1 cellular context compared by ENCODE assay signal in the genomic region with DNA sequence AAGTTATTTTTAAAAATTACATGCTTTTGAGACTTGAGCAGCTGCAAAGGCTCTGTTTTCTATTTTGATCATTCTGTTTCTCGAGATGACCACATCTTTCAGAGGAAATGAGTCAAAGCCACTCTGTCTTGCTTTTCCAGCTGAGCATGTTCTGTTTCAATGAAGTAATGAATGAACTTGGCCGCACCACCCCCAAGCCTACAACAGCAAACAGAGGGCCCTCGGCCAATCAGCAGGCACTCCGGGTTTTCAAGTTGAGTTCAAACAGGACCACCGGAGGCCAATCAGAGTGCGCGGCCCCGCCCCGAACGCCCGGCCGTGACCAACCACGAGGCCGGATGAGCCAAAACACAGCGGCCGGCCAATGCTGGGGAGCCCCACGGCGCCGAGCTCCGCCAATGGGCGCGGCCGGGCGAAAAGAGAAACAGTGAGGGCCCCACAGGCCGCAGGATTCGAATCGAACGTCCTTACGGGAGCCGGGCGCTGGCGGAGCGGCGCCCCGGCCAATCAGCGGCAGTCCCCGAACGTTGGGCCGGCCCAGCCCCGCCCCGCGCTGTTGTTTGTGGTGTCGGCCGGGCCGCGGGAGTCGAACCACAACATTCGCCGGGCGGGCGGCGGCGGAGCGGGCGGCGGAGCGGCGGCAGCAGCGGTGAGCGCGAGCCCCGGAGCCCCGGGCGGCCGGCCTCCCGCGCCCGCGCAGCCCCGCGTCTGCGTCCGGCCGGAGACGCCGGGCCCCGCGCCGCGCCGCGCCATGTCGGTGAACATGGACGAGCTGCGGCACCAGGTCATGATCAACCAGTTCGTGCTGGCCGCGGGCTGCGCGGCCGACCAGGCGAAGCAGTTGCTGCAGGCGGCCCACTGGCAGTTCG.
TF ChIP-seq lines count a peak whose summit lies in the region.

A gene (plus strand): TSS at position 594 of the 869 bp plus-strand sequence. CDS start 158 bp downstream, at position 752.

TF ChIP-seq in HepG2, 621 proteins besides CTCF, POLR2A, EP300 and RAD21 (continued from another document and continues in another):
- TF ChIP-seq MAZ (IDR thresholded peaks at IDR 0.05; ENCODE audit: borderline replicate concordance, low read depth, low read length) (peak; percentile 70; the same call in 1 of the 2 replicates), MAZ (CRISPR knock-in tag; IDR thresholded peaks at IDR 0.05; ENCODE audit: low read depth) (peak; percentile 45; the same call in 1 of the 2 replicates), ZNF747 (CRISPR knock-in tag; IDR thresholded peaks at IDR 0.05; ENCODE audit: borderline replicate concordance) (no peak), ZNF441 (CRISPR knock-in tag; IDR thresholded peaks at IDR 0.05; ENCODE audit: borderline replicate concordance) (no peak), ZNF496 (CRISPR knock-in tag; IDR thresholded peaks at IDR 0.05; ENCODE audit: insufficient replicate concordance) (no peak), SOX5 (CRISPR knock-in tag; IDR thresholded peaks at IDR 0.05; ENCODE audit: borderline replicate concordance) (no peak), PHF21A (CRISPR knock-in tag; IDR thresholded peaks at IDR 0.05) (peak; percentile 97), SIX1 (CRISPR knock-in tag; IDR thresholded peaks at IDR 0.05; ENCODE audit: borderline replicate concordance) (no peak), FLYWCH1 (CRISPR knock-in tag; IDR thresholded peaks at IDR 0.05) (peak; percentile 84; the same call in 1 of the 2 replicates), ZNF749 (CRISPR knock-in tag; IDR thresholded peaks at IDR 0.05; ENCODE audit: borderline replicate concordance) (no peak), CCAR2 (optimal IDR thresholded peaks at IDR 0.05; ENCODE audit: low read depth, low read length) (no peak), ZNF788 (CRISPR knock-in tag; IDR thresholded peaks at IDR 0.05; ENCODE audit: borderline replicate concordance) (peak; percentile 44; the same call in 1 of the 2 replicates), MATR3 (CRISPR knock-in tag; IDR thresholded peaks at IDR 0.05) (no peak), ZNF543 (CRISPR knock-in tag; IDR thresholded peaks at IDR 0.05) (no peak), ZIK1 (CRISPR knock-in tag; IDR thresholded peaks at IDR 0.05; ENCODE audit: borderline replicate concordance, low read depth) (no peak)
- TF ChIP-seq, protein P1, sequence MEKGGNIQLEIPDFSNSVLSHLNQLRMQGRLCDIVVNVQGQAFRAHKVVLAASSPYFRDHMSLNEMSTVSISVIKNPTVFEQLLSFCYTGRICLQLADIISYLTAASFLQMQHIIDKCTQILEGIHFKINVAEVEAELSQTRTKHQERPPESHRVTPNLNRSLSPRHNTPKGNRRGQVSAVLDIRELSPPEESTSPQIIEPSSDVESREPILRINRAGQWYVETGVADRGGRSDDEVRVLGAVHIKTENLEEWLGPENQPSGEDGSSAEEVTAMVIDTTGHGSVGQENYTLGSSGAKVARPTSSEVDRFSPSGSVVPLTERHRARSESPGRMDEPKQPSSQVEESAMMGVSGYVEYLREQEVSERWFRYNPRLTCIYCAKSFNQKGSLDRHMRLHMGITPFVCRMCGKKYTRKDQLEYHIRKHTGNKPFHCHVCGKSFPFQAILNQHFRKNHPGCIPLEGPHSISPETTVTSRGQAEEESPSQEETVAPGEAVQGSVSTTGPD (CRISPR knock-in tag; IDR thresholded peaks at IDR 0.05), result no peak
- TF ChIP-seq, protein P2, sequence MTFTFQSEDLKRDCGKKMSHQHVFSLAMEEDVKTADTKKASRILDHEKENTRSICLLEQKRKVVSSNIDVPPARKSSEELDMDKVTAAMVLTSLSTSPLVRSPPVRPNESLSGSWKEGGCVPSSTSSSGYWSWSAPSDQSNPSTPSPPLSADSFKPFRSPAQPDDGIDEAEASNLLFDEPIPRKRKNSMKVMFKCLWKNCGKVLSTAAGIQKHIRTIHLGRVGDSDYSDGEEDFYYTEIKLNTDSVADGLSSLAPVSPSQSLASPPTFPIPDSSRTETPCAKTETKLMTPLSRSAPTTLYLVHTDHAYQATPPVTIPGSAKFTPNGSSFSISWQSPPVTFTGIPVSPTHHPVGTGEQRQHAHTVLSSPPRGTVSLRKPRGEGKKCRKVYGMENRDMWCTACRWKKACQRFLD (CRISPR knock-in tag; IDR thresholded peaks at IDR 0.05; ENCODE audit: borderline replicate concordance), result no peak
- TF ChIP-seq, protein P3, sequence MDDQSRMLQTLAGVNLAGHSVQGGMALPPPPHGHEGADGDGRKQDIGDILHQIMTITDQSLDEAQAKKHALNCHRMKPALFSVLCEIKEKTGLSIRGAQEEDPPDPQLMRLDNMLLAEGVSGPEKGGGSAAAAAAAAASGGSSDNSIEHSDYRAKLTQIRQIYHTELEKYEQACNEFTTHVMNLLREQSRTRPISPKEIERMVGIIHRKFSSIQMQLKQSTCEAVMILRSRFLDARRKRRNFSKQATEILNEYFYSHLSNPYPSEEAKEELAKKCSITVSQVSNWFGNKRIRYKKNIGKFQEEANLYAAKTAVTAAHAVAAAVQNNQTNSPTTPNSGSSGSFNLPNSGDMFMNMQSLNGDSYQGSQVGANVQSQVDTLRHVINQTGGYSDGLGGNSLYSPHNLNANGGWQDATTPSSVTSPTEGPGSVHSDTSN (CRISPR knock-in tag; IDR thresholded peaks at IDR 0.05; ENCODE audit: borderline replicate concordance), result no peak
- TF ChIP-seq, protein P4, sequence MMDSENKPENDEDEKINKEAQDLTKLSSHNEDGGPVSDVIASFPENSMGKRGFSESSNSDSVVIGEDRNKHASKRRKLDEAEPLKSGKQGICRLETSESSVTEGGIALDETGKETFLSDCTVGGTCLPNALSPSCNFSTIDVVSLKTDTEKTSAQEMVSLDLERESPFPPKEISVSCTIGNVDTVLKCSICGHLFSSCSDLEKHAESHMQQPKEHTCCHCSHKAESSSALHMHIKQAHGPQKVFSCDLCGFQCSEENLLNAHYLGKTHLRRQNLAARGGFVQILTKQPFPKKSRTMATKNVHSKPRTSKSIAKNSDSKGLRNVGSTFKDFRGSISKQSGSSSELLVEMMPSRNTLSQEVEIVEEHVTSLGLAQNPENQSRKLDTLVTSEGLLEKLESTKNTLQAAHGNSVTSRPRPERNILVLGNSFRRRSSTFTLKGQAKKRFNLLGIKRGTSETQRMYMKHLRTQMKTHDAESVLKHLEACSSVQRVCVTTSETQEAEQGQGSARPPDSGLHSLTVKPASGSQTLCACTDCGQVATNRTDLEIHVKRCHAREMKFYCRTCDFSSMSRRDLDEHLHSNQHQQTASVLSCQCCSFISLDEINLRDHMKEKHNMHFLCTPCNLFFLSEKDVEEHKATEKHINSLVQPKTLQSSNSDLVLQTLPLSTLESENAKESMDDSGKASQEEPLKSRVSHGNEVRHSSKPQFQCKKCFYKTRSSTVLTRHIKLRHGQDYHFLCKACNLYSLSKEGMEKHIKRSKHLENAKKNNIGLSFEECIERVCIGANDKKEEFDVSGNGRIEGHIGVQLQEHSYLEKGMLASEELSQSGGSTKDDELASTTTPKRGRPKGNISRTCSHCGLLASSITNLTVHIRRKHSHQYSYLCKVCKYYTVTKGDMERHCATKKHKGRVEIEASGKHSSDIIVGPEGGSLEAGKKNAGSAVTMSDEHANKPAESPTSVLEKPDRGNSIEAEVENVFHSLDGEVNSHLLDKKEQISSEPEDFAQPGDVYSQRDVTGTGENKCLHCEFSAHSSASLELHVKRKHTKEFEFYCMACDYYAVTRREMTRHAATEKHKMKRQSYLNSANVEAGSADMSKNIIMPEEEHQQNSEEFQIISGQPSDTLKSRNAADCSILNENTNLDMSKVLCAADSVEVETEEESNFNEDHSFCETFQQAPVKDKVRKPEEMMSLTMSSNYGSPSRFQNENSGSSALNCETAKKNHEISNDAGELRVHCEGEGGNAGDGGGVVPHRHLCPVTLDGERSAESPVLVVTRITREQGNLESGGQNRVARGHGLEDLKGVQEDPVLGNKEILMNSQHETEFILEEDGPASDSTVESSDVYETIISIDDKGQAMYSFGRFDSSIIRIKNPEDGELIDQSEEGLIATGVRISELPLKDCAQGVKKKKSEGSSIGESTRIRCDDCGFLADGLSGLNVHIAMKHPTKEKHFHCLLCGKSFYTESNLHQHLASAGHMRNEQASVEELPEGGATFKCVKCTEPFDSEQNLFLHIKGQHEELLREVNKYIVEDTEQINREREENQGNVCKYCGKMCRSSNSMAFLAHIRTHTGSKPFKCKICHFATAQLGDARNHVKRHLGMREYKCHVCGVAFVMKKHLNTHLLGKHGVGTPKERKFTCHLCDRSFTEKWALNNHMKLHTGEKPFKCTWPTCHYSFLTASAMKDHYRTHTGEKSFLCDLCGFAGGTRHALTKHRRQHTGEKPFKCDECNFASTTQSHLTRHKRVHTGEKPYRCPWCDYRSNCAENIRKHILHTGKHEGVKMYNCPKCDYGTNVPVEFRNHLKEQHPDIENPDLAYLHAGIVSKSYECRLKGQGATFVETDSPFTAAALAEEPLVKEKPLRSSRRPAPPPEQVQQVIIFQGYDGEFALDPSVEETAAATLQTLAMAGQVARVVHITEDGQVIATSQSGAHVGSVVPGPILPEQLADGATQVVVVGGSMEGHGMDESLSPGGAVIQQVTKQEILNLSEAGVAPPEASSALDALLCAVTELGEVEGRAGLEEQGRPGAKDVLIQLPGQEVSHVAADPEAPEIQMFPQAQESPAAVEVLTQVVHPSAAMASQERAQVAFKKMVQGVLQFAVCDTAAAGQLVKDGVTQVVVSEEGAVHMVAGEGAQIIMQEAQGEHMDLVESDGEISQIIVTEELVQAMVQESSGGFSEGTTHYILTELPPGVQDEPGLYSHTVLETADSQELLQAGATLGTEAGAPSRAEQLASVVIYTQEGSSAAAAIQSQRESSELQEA (CRISPR knock-in tag; IDR thresholded peaks at IDR 0.05; ENCODE audit: not compliant biosample characterization), result no peak
- TF ChIP-seq, protein P5, sequence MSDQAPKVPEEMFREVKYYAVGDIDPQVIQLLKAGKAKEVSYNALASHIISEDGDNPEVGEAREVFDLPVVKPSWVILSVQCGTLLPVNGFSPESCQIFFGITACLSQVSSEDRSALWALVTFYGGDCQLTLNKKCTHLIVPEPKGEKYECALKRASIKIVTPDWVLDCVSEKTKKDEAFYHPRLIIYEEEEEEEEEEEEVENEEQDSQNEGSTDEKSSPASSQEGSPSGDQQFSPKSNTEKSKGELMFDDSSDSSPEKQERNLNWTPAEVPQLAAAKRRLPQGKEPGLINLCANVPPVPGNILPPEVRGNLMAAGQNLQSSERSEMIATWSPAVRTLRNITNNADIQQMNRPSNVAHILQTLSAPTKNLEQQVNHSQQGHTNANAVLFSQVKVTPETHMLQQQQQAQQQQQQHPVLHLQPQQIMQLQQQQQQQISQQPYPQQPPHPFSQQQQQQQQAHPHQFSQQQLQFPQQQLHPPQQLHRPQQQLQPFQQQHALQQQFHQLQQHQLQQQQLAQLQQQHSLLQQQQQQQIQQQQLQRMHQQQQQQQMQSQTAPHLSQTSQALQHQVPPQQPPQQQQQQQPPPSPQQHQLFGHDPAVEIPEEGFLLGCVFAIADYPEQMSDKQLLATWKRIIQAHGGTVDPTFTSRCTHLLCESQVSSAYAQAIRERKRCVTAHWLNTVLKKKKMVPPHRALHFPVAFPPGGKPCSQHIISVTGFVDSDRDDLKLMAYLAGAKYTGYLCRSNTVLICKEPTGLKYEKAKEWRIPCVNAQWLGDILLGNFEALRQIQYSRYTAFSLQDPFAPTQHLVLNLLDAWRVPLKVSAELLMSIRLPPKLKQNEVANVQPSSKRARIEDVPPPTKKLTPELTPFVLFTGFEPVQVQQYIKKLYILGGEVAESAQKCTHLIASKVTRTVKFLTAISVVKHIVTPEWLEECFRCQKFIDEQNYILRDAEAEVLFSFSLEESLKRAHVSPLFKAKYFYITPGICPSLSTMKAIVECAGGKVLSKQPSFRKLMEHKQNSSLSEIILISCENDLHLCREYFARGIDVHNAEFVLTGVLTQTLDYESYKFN (CRISPR knock-in tag; conservative IDR thresholded peaks at IDR 0.05), result peak; percentile 58
- TF ChIP-seq, protein P6, sequence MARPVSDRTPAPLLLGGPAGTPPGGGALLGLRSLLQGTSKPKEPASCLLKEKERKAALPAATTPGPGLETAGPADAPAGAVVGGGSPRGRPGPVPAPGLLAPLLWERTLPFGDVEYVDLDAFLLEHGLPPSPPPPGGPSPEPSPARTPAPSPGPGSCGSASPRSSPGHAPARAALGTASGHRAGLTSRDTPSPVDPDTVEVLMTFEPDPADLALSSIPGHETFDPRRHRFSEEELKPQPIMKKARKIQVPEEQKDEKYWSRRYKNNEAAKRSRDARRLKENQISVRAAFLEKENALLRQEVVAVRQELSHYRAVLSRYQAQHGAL (CRISPR knock-in tag; IDR thresholded peaks at IDR 0.05; ENCODE audit: not compliant biosample characterization), result no peak
- TF ChIP-seq, protein P7, sequence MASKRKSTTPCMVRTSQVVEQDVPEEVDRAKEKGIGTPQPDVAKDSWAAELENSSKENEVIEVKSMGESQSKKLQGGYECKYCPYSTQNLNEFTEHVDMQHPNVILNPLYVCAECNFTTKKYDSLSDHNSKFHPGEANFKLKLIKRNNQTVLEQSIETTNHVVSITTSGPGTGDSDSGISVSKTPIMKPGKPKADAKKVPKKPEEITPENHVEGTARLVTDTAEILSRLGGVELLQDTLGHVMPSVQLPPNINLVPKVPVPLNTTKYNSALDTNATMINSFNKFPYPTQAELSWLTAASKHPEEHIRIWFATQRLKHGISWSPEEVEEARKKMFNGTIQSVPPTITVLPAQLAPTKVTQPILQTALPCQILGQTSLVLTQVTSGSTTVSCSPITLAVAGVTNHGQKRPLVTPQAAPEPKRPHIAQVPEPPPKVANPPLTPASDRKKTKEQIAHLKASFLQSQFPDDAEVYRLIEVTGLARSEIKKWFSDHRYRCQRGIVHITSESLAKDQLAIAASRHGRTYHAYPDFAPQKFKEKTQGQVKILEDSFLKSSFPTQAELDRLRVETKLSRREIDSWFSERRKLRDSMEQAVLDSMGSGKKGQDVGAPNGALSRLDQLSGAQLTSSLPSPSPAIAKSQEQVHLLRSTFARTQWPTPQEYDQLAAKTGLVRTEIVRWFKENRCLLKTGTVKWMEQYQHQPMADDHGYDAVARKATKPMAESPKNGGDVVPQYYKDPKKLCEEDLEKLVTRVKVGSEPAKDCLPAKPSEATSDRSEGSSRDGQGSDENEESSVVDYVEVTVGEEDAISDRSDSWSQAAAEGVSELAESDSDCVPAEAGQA (IDR thresholded peaks at IDR 0.05; ENCODE audit: low read depth), result no peak
- TF ChIP-seq, protein P7 (CRISPR knock-in tag; IDR thresholded peaks at IDR 0.05; ENCODE audit: borderline replicate concordance), result no peak
